Comparison of ENCODE assay signal across 9 cellular contexts in genomic region chr1:89286549-89287181, GRCh38. TPM values are rescaled to one million over a fixed set of nuclear protein-coding genes. Genes with fewer than 3 reads are reported as not detected.
DNase-seq lines count a peak whose midpoint lies in the region; ATAC-seq and TF ChIP-seq lines count a peak whose summit lies in the region.
"Had no signal": no experiment of that assay in that cellular context is flagged by ENCODE, and none has a peak within 500 bp of the region (broad histone marks: within the 10 kb centered on the region; RNA-seq: fewer than 3 reads in every experiment).

No MANE protein-coding gene starts in this region.

- POLR2A ChIA-PET in activated CD4-positive, alpha-beta memory T cell treated with anti-CD3 and anti-CD28 coated beads for 36 hours (lab: Charles Lee) = interaction anchor here (0.8 to 3.4 kb wide), 6 partner anchors 13 to 165 kb away, joined by 3 to 21 read pairs (median 6); partner anchors contain the start of gene GBP5

- CTCF ChIA-PET in activated CD4-positive, alpha-beta memory T cell treated with anti-CD3 and anti-CD28 coated beads for 36 hours (lab: Charles Lee) = interaction anchor here (1.3 to 6.0 kb wide), 6 partner anchors 12 to 201 kb away, joined by 3 to 33 read pairs (median 6); partner anchors contain the start of gene GBP5
- CTCF ChIA-PET in mammary epithelial cell (lab: Charles Lee; ENCODE audit: low non-redundant PET) = no interaction called here

- no peaks in the 10 kb centered on the region for H3K9me3 ChIP-seq in mammary epithelial cell (replicated peaks; ENCODE audit: insufficient read depth, low read length)

- H3K36me3 ChIP-seq in mammary epithelial cell (ENCODE audit: insufficient read depth, low read length) = no peaks in the 10 kb centered on the region

- no peak overlapping the region for H3K4me3 ChIP-seq in mammary epithelial cell (replicated peaks in 1 of 3; ENCODE audit: insufficient read depth in 1 of 3, low read depth in 2 of 3, low read length in 3 of 3)

- peak overlapping the region; percentile 78 for H3K27ac Mint-ChIP-seq in activated CD4-positive, alpha-beta memory T cell treated with anti-CD3 and anti-CD28 coated beads for 36 hours
- peak overlapping the region; percentile 77 for H3K27ac Mint-ChIP-seq in stimulated activated memory B cell treated with anti-CD40 and anti-IgM and Interleukin-4, amounts not matched to agents 10 μg/mL and 1 μg/mL and 100 μg/mL, for 72 hours

- no peaks in the 10 kb centered on the region for H3K4me1 ChIP-seq in mammary epithelial cell (ENCODE audit: insufficient read depth, low read length)

- intact Hi-C loops in activated CD4-positive, alpha-beta memory T cell treated with anti-CD3 and anti-CD28 coated beads for 36 hours (cut with micrococcal nuclease) = loop anchor here (5.0 kb wide), 1 partner anchor 166 kb away; no protein-coding TSS in a partner anchor
- intact Hi-C loops in mammary epithelial cell (cut with micrococcal nuclease) = no loop called here

- 62% methylated on average over 3 of the region's 3 CpGs for WGBS in mammary epithelial cell (ENCODE audit: low coverage, missing lambda C conversion rate)

- H4K20me1 ChIP-seq in mammary epithelial cell (ENCODE audit: insufficient read depth, low read length) = no peaks in the 10 kb centered on the region

- ATAC-seq in activated CD4-positive, CD25-positive, alpha-beta regulatory T cell treated with anti-CD3 and anti-CD28 coated beads, Interleukin-2, amount 50 U/mL, for 24 hours = peak; percentile 75 to 79
- peak; percentile 96 for ATAC-seq in HG02885 (IDR thresholded peaks at IDR 0.05; ENCODE audit: poor library complexity, unreplicated experiment)
- ATAC-seq in stimulated activated memory B cell treated with anti-CD40 and anti-IgM and Interleukin-4, amounts not matched to agents 10 μg/mL and 1 μg/mL and 100 μg/mL, for 72 hours = peak; percentile 76

- dilution Hi-C loops in mammary epithelial cell (cut with HindIII; ENCODE audit: low sequenced_read_pairs) = no loop called here

- peaks cover 6% of the 10 kb centered on the region for H3K9me3 Mint-ChIP-seq in activated CD4-positive, alpha-beta memory T cell treated with anti-CD3 and anti-CD28 coated beads for 36 hours
- peaks cover 3% of the 10 kb centered on the region for H3K9me3 Mint-ChIP-seq in stimulated activated memory B cell treated with anti-CD40 and anti-IgM and Interleukin-4, amounts not matched to agents 10 μg/mL and 1 μg/mL and 100 μg/mL, for 72 hours

- no peaks in the 10 kb centered on the region for H3K79me2 ChIP-seq in mammary epithelial cell (ENCODE audit: insufficient read depth, low read length)

- no TSS peak for BruUV-seq in mammary epithelial cell (replicated peaks; lab: Mats Ljungman, UMichigan)

- H3K4me2 ChIP-seq in mammary epithelial cell (ENCODE audit: insufficient read depth, low read depth, low read length) = no peak overlapping the region

- H3K9ac ChIP-seq in mammary epithelial cell (ENCODE audit: insufficient read depth, low read length) = no peak overlapping the region

- no peaks in the 10 kb centered on the region for H3K27me3 ChIP-seq in mammary epithelial cell (ENCODE audit: insufficient read depth, low read length)

- no peak for DNase-seq in activated CD4-positive, CD25-positive, alpha-beta regulatory T cell treated with anti-CD3 and anti-CD28 coated beads, Interleukin-2, amount 50 U/mL, for 72 hours
- no peak for DNase-seq in activated CD4-positive, alpha-beta memory T cell treated with anti-CD3 and anti-CD28 coated beads for 36 hours
- DNase-seq in HuH-7.5 (ENCODE audit: low spot score) = no peak
- DNase-seq in mammary epithelial cell = no peak
- no peak for DNase-seq in NCI-H1694 (lab: John Stamatoyannopoulos, UW)
- DNase-seq: activated gamma-delta T cell had no signal

- peak overlapping the region; percentile 38 for H3K4me3 Mint-ChIP-seq in activated CD4-positive, alpha-beta memory T cell treated with anti-CD3 and anti-CD28 coated beads for 36 hours
- H3K4me3 Mint-ChIP-seq in stimulated activated memory B cell treated with anti-CD40 and anti-IgM and Interleukin-4, amounts not matched to agents 10 μg/mL and 1 μg/mL and 100 μg/mL, for 72 hours = peak overlapping the region; percentile 52

- no peak for TF ChIP-seq CTCF in mammary epithelial cell (conservative IDR thresholded peaks at IDR 0.05 in 1 of 2, IDR thresholded peaks at IDR 0.05 in 1 of 2; ENCODE audit: extremely low read depth in 1 of 2, insufficient read depth in 1 of 2, low read depth in 1 of 2, low read length in 2 of 2)

- no peaks in the 10 kb centered on the region for H3K27me3 Mint-ChIP-seq in activated CD4-positive, alpha-beta memory T cell treated with anti-CD3 and anti-CD28 coated beads for 36 hours
- H3K27me3 Mint-ChIP-seq in stimulated activated memory B cell treated with anti-CD40 and anti-IgM and Interleukin-4, amounts not matched to agents 10 μg/mL and 1 μg/mL and 100 μg/mL, for 72 hours = no peaks in the 10 kb centered on the region

- no peak overlapping the region for H3K27ac ChIP-seq in mammary epithelial cell (ENCODE audit: insufficient read depth, low read depth, low read length)

- peaks cover 65% of the 10 kb centered on the region for H3K4me1 Mint-ChIP-seq in activated CD4-positive, alpha-beta memory T cell treated with anti-CD3 and anti-CD28 coated beads for 36 hours (ENCODE audit: low read depth)
- H3K4me1 Mint-ChIP-seq in stimulated activated memory B cell treated with anti-CD40 and anti-IgM and Interleukin-4, amounts not matched to agents 10 μg/mL and 1 μg/mL and 100 μg/mL, for 72 hours = peaks cover 19% of the 10 kb centered on the region

- H2AFZ ChIP-seq in mammary epithelial cell (ENCODE audit: low read depth, low read length) = no peak overlapping the region

- peaks cover 11% of the 10 kb centered on the region for H3K36me3 Mint-ChIP-seq in activated CD4-positive, alpha-beta memory T cell treated with anti-CD3 and anti-CD28 coated beads for 36 hours
- H3K36me3 Mint-ChIP-seq in stimulated activated memory B cell treated with anti-CD40 and anti-IgM and Interleukin-4, amounts not matched to agents 10 μg/mL and 1 μg/mL and 100 μg/mL, for 72 hours = peaks cover 13% of the 10 kb centered on the region

- in situ Hi-C loops in mammary epithelial cell (cut with MboI; ENCODE audit: low sequenced_read_pairs in 2 of 2) = no loop called here

RNA-seq across cellular contexts. Expression of gene GBP5, which starts 14.0 kb away (rescaled TPM):
- total RNA-seq in activated CD4-positive, alpha-beta memory T cell treated with anti-CD3 and anti-CD28 coated beads for 36 hours = 10 to 100 TPM; 95.1 to 95.7 TPM
- total RNA-seq in mammary epithelial cell = not detected
- polyA plus RNA-seq in mammary epithelial cell = not detected
- not detected for polyA minus RNA-seq in mammary epithelial cell

Comparison
In these comparisons a context has a peak if more than half of its experiments do, and no peak if none do; other contexts are left out.
1. RNA of gene GBP5, which starts 14.0 kb away (total RNA-seq): 95.1 to 95.7 TPM in activated CD4-positive, alpha-beta memory T cell treated with anti-CD3 and anti-CD28 coated beads for 36 hours; not detected in mammary epithelial cell; every median in the first group is over 10 times any median in the second.
2. Peak in every context shown above with its lines, with median percentiles within 50 percentile points of each other: ATAC-seq.